ENCODE assay signal across 1 cellular context in the genomic region with DNA sequence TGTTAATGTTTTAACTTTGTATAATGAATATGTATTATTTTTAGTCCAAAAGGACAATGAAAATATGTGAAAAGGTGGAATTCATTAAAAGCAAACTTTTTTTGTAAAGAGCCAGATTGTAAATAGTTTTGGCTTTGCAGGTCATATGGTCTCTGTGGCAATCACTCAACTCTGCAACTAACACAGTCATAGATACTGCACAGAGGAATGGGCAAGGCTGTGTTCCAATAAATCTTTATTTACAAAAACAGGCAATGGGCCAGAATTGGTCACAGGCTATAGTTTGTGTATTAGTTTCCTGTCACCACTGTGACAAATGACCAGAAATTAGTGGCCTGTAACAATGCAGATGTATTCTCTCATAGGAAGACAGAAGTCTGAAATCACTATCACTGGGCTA.
A peak's percentile ranks its signal among the peaks of the same experiment; 100 is the strongest.
TF ChIP-seq lines count a peak whose summit lies in the region.

No MANE protein-coding gene starts in this region.

TF ChIP-seq in HepG2, 621 proteins besides CTCF, POLR2A, EP300 and RAD21 (continued from another document):
- TF ChIP-seq, protein P1, sequence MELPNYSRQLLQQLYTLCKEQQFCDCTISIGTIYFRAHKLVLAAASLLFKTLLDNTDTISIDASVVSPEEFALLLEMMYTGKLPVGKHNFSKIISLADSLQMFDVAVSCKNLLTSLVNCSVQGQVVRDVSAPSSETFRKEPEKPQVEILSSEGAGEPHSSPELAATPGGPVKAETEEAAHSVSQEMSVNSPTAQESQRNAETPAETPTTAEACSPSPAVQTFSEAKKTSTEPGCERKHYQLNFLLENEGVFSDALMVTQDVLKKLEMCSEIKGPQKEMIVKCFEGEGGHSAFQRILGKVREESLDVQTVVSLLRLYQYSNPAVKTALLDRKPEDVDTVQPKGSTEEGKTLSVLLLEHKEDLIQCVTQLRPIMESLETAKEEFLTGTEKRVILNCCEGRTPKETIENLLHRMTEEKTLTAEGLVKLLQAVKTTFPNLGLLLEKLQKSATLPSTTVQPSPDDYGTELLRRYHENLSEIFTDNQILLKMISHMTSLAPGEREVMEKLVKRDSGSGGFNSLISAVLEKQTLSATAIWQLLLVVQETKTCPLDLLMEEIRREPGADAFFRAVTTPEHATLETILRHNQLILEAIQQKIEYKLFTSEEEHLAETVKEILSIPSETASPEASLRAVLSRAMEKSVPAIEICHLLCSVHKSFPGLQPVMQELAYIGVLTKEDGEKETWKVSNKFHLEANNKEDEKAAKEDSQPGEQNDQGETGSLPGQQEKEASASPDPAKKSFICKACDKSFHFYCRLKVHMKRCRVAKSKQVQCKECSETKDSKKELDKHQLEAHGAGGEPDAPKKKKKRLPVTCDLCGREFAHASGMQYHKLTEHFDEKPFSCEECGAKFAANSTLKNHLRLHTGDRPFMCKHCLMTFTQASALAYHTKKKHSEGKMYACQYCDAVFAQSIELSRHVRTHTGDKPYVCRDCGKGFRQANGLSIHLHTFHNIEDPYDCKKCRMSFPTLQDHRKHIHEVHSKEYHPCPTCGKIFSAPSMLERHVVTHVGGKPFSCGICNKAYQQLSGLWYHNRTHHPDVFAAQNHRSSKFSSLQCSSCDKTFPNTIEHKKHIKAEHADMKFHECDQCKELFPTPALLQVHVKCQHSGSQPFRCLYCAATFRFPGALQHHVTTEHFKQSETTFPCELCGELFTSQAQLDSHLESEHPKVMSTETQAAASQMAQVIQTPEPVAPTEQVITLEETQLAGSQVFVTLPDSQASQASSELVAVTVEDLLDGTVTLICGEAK (IDR thresholded peaks at IDR 0.05): no peak
- TF ChIP-seq, protein P1 (CRISPR knock-in tag; IDR thresholded peaks at IDR 0.05): 0 out of 2 replicates have a peak, but pooled peaks have one; percentile 15
